1 cellular context compared by ENCODE assay signal in the genomic region with DNA sequence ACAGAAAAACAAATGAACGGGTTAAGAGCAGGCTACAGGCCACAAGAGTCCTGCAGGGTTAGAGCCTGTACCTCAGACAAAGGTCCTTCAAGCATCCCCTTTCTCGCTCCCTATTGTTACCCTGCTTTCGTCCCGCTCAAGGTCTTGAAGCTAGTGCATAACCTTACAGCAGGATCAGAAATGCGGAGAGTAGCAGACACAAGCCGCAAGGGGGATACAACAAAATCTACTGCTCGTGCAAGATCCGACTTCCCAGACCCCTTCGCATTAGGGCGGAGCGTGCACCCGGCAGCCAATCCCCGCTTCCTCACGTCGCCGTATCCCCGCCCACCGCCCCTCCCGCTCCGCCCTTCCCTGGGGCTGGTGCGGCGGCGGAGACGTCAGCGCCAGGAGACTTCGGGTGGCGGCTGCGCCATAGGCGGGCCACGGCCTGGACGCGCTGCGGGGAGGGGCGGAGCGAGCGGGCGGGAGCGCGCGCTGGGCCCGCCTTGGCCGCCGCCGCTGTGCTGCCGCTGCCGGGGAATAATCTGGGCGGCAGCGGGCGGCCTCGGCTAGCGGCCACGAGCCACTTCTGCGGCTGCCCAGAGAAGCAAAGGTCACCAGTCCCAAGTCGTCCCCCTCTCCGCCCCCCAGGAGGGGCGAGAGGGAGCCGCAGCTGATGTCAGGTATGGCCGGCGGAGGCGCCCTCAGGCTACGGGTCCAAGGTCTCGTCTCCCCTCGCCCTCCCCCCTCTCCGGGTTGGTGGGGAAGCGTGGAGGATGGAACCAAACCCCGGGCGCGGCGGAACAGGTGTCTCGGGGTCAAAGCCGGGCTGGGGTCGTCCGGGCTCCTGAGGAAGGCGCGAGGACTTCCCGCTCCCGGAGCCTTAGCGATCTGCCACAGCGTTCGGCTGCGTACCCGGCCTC.
TF ChIP-seq lines count a peak whose summit lies in the region.

A gene (plus strand): TSS at position 389 of the 905 bp plus-strand sequence. CDS start 51,776 bp downstream, outside the sequence.

TF ChIP-seq in HepG2, 621 proteins besides CTCF, POLR2A, EP300 and RAD21 (continued from another document and continues in another):
- TF ChIP-seq, protein P1, sequence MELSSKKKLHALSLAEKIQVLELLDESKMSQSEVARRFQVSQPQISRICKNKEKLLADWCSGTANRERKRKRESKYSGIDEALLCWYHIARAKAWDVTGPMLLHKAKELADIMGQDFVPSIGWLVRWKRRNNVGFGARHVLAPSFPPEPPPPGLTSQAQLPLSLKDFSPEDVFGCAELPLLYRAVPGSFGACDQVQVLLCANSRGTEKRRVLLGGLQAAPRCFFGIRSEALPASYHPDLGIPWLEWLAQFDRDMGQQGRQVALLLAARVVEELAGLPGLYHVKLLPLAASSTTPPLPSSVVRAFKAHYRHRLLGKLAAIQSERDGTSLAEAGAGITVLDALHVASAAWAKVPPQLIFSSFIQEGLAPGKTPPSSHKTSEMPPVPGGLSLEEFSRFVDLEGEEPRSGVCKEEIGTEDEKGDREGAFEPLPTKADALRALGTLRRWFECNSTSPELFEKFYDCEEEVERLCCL (CRISPR knock-in tag; IDR thresholded peaks at IDR 0.05; ENCODE audit: borderline replicate concordance): no peak
- TF ChIP-seq, protein P2, sequence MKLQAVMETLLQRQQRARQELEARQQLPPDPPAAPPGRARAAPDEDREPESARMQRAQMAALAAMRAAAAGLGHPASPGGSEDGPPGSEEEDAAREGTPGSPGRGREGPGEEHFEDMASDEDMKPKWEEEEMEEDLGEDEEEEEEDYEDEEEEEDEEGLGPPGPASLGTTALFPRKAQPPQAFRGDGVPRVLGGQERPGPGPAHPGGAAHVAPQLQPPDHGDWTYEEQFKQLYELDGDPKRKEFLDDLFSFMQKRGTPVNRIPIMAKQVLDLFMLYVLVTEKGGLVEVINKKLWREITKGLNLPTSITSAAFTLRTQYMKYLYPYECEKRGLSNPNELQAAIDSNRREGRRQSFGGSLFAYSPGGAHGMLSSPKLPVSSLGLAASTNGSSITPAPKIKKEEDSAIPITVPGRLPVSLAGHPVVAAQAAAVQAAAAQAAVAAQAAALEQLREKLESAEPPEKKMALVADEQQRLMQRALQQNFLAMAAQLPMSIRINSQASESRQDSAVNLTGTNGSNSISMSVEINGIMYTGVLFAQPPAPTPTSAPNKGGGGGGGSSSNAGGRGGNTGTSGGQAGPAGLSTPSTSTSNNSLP (IDR thresholded peaks at IDR 0.05; ENCODE audit: low read depth, low read length): peak; percentile 16; the same call in 1 of the 2 replicates
- TF ChIP-seq ZNF788 (CRISPR knock-in tag; IDR thresholded peaks at IDR 0.05; ENCODE audit: borderline replicate concordance): peak; percentile 82
- no peak for TF ChIP-seq ZNF782 (CRISPR knock-in tag; IDR thresholded peaks at IDR 0.05; ENCODE audit: borderline replicate concordance)
- TF ChIP-seq, protein P3, sequence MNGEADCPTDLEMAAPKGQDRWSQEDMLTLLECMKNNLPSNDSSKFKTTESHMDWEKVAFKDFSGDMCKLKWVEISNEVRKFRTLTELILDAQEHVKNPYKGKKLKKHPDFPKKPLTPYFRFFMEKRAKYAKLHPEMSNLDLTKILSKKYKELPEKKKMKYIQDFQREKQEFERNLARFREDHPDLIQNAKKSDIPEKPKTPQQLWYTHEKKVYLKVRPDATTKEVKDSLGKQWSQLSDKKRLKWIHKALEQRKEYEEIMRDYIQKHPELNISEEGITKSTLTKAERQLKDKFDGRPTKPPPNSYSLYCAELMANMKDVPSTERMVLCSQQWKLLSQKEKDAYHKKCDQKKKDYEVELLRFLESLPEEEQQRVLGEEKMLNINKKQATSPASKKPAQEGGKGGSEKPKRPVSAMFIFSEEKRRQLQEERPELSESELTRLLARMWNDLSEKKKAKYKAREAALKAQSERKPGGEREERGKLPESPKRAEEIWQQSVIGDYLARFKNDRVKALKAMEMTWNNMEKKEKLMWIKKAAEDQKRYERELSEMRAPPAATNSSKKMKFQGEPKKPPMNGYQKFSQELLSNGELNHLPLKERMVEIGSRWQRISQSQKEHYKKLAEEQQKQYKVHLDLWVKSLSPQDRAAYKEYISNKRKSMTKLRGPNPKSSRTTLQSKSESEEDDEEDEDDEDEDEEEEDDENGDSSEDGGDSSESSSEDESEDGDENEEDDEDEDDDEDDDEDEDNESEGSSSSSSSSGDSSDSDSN (CRISPR knock-in tag; IDR thresholded peaks at IDR 0.05): peak; percentile 89
- TF ChIP-seq CHCHD3 (CRISPR knock-in tag; IDR thresholded peaks at IDR 0.05): peak; percentile 79; the same call in 1 of the 2 replicates
- TF ChIP-seq, protein P4, sequence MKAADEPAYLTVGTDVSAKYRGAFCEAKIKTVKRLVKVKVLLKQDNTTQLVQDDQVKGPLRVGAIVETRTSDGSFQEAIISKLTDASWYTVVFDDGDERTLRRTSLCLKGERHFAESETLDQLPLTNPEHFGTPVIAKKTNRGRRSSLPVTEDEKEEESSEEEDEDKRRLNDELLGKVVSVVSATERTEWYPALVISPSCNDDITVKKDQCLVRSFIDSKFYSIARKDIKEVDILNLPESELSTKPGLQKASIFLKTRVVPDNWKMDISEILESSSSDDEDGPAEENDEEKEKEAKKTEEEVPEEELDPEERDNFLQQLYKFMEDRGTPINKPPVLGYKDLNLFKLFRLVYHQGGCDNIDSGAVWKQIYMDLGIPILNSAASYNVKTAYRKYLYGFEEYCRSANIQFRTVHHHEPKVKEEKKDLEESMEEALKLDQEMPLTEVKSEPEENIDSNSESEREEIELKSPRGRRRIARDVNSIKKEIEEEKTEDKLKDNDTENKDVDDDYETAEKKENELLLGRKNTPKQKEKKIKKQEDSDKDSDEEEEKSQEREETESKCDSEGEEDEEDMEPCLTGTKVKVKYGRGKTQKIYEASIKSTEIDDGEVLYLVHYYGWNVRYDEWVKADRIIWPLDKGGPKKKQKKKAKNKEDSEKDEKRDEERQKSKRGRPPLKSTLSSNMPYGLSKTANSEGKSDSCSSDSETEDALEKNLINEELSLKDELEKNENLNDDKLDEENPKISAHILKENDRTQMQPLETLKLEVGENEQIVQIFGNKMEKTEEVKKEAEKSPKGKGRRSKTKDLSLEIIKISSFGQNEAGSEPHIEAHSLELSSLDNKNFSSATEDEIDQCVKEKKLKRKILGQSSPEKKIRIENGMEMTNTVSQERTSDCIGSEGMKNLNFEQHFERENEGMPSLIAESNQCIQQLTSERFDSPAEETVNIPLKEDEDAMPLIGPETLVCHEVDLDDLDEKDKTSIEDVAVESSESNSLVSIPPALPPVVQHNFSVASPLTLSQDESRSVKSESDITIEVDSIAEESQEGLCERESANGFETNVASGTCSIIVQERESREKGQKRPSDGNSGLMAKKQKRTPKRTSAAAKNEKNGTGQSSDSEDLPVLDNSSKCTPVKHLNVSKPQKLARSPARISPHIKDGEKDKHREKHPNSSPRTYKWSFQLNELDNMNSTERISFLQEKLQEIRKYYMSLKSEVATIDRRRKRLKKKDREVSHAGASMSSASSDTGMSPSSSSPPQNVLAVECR (CRISPR knock-in tag; IDR thresholded peaks at IDR 0.05; ENCODE audit: borderline replicate concordance): peak; percentile 85; the same call in 1 of the 2 replicates
- TF ChIP-seq KDM3A (CRISPR knock-in tag; IDR thresholded peaks at IDR 0.05; ENCODE audit: low read depth): peak; percentile 89
- peak; percentile 14; the same call in 1 of the 2 replicates for TF ChIP-seq ZNF678 (CRISPR knock-in tag; IDR thresholded peaks at IDR 0.05)
- no peak; the same call in 1 of the 2 replicates for TF ChIP-seq ZNF367 (CRISPR knock-in tag; IDR thresholded peaks at IDR 0.05; ENCODE audit: borderline replicate concordance)
- 0 out of 2 replicates have a peak, but pooled peaks have one; percentile 29 for TF ChIP-seq GTF2F1 (IDR thresholded peaks at IDR 0.05; ENCODE audit: low read length)
- no peak for TF ChIP-seq SMARCE1 (IDR thresholded peaks at IDR 0.05; ENCODE audit: borderline replicate concordance)
- TF ChIP-seq, protein P5, sequence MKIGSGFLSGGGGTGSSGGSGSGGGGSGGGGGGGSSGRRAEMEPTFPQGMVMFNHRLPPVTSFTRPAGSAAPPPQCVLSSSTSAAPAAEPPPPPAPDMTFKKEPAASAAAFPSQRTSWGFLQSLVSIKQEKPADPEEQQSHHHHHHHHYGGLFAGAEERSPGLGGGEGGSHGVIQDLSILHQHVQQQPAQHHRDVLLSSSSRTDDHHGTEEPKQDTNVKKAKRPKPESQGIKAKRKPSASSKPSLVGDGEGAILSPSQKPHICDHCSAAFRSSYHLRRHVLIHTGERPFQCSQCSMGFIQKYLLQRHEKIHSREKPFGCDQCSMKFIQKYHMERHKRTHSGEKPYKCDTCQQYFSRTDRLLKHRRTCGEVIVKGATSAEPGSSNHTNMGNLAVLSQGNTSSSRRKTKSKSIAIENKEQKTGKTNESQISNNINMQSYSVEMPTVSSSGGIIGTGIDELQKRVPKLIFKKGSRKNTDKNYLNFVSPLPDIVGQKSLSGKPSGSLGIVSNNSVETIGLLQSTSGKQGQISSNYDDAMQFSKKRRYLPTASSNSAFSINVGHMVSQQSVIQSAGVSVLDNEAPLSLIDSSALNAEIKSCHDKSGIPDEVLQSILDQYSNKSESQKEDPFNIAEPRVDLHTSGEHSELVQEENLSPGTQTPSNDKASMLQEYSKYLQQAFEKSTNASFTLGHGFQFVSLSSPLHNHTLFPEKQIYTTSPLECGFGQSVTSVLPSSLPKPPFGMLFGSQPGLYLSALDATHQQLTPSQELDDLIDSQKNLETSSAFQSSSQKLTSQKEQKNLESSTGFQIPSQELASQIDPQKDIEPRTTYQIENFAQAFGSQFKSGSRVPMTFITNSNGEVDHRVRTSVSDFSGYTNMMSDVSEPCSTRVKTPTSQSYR (CRISPR knock-in tag; IDR thresholded peaks at IDR 0.05; ENCODE audit: borderline replicate concordance): peak; percentile 96
- peak; percentile 93 for TF ChIP-seq MAZ (IDR thresholded peaks at IDR 0.05; ENCODE audit: borderline replicate concordance, low read depth, low read length)
- peak; percentile 97 for TF ChIP-seq MAZ (CRISPR knock-in tag; IDR thresholded peaks at IDR 0.05; ENCODE audit: low read depth)
- TF ChIP-seq, protein P6, sequence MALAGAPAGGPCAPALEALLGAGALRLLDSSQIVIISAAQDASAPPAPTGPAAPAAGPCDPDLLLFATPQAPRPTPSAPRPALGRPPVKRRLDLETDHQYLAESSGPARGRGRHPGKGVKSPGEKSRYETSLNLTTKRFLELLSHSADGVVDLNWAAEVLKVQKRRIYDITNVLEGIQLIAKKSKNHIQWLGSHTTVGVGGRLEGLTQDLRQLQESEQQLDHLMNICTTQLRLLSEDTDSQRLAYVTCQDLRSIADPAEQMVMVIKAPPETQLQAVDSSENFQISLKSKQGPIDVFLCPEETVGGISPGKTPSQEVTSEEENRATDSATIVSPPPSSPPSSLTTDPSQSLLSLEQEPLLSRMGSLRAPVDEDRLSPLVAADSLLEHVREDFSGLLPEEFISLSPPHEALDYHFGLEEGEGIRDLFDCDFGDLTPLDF (CRISPR knock-in tag; IDR thresholded peaks at IDR 0.05): peak; percentile 16; the same call in 1 of the 2 replicates
- TF ChIP-seq, protein P7, sequence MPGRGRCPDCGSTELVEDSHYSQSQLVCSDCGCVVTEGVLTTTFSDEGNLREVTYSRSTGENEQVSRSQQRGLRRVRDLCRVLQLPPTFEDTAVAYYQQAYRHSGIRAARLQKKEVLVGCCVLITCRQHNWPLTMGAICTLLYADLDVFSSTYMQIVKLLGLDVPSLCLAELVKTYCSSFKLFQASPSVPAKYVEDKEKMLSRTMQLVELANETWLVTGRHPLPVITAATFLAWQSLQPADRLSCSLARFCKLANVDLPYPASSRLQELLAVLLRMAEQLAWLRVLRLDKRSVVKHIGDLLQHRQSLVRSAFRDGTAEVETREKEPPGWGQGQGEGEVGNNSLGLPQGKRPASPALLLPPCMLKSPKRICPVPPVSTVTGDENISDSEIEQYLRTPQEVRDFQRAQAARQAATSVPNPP (CRISPR knock-in tag; IDR thresholded peaks at IDR 0.05): 0 out of 2 replicates have a peak, but pooled peaks have one; percentile 15
- TF ChIP-seq LCORL (IDR thresholded peaks at IDR 0.05): no peak
- TF ChIP-seq LCORL (CRISPR knock-in tag; IDR thresholded peaks at IDR 0.05): peak; percentile 84
- peak; percentile 86 for TF ChIP-seq ZNF564 (CRISPR knock-in tag; IDR thresholded peaks at IDR 0.05)
- TF ChIP-seq, protein P8, sequence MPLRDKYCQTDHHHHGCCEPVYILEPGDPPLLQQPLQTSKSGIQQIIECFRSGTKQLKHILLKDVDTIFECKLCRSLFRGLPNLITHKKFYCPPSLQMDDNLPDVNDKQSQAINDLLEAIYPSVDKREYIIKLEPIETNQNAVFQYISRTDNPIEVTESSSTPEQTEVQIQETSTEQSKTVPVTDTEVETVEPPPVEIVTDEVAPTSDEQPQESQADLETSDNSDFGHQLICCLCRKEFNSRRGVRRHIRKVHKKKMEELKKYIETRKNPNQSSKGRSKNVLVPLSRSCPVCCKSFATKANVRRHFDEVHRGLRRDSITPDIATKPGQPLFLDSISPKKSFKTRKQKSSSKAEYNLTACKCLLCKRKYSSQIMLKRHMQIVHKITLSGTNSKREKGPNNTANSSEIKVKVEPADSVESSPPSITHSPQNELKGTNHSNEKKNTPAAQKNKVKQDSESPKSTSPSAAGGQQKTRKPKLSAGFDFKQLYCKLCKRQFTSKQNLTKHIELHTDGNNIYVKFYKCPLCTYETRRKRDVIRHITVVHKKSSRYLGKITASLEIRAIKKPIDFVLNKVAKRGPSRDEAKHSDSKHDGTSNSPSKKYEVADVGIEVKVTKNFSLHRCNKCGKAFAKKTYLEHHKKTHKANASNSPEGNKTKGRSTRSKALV (CRISPR knock-in tag; IDR thresholded peaks at IDR 0.05): peak; percentile 74; the same call in 1 of the 2 replicates
- no peak for TF ChIP-seq SALL2 (CRISPR knock-in tag; IDR thresholded peaks at IDR 0.05)
- TF ChIP-seq, protein P9, sequence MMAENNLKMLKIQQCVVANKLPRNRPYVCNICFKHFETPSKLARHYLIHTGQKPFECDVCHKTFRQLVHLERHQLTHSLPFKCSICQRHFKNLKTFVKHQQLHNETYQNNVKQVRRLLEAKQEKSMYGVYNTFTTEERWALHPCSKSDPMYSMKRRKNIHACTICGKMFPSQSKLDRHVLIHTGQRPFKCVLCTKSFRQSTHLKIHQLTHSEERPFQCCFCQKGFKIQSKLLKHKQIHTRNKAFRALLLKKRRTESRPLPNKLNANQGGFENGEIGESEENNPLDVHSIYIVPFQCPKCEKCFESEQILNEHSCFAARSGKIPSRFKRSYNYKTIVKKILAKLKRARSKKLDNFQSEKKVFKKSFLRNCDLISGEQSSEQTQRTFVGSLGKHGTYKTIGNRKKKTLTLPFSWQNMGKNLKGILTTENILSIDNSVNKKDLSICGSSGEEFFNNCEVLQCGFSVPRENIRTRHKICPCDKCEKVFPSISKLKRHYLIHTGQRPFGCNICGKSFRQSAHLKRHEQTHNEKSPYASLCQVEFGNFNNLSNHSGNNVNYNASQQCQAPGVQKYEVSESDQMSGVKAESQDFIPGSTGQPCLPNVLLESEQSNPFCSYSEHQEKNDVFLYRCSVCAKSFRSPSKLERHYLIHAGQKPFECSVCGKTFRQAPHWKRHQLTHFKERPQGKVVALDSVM (CRISPR knock-in tag; IDR thresholded peaks at IDR 0.05): peak; percentile 79
- TF ChIP-seq FOXA3 (CRISPR knock-in tag; IDR thresholded peaks at IDR 0.05): peak; percentile 51; the same call in 1 of the 2 replicates
- peak; percentile 74 for TF ChIP-seq ZEB1 (IDR thresholded peaks at IDR 0.05; ENCODE audit: insufficient replicate concordance, low read depth)
- peak; percentile 84 for TF ChIP-seq REPIN1 (CRISPR knock-in tag; IDR thresholded peaks at IDR 0.05; ENCODE audit: borderline replicate concordance, low read depth)
- TF ChIP-seq ZNF44 (CRISPR knock-in tag; IDR thresholded peaks at IDR 0.05): no peak
- peak; percentile 37 for TF ChIP-seq MEF2D (CRISPR knock-in tag; IDR thresholded peaks at IDR 0.05)
- TF ChIP-seq JUN (CRISPR knock-in tag; IDR thresholded peaks at IDR 0.05): peak; percentile 45; the same call in 1 of the 2 replicates
- peak; percentile 86 for TF ChIP-seq MYC (CRISPR knock-in tag; IDR thresholded peaks at IDR 0.05; ENCODE audit: borderline replicate concordance)
- TF ChIP-seq ZFX (CRISPR knock-in tag; IDR thresholded peaks at IDR 0.05; ENCODE audit: low read depth): peak; percentile 53
